8 cellular contexts compared by ENCODE assay signal in genomic region chr1:109438798-109439297, GRCh38. TPM values are rescaled to one million over a fixed set of nuclear protein-coding genes. Genes with fewer than 3 reads are reported as not detected.
DNase-seq lines count a peak whose midpoint lies in the region; ATAC-seq, FAIRE-seq and TF ChIP-seq lines count a peak whose summit lies in the region.

No MANE protein-coding gene starts in this region.

- TF ChIP-seq POLR2A in A549 (IDR thresholded peaks at IDR 0.05; ENCODE audit: low read length) = no peak
- TF ChIP-seq POLR2A in suprapubic skin (IDR thresholded peaks at IDR 0.05) = no peak

- H3K9me2 ChIP-seq in GM23338 (ENCODE audit: insufficient read depth) = peaks cover 4% of the 10 kb centered on the region; the same call in 1 of the 2 replicates

- H3K36me3 ChIP-seq in RWPE2 (ENCODE audit: low read depth) = no peaks in the 10 kb centered on the region
- no peaks in the 10 kb centered on the region for H3K36me3 ChIP-seq in GM23338 (ENCODE audit: insufficient read depth)
- H3K36me3 ChIP-seq in suprapubic skin = no peaks in the 10 kb centered on the region

- peak in 1 of 2 experiments; percentile 35; a peak in 1 of 6 replicates for ATAC-seq in A549
- peak; percentile 51; the same call in 1 of the 3 replicates for ATAC-seq in RWPE2 (ENCODE audit: low read depth)
- peak; percentile 56 for ATAC-seq in foreskin keratinocyte
- ATAC-seq in GM23338 = no peak
- no peak for ATAC-seq in omental fat pad (ENCODE audit: low FRiP score)
- no peak for ATAC-seq in HG03135 (IDR thresholded peaks at IDR 0.05; ENCODE audit: unreplicated experiment)

- no peak overlapping the region for H3K4me3 ChIP-seq in A549
- H3K4me3 ChIP-seq in RWPE2 (ENCODE audit: severe bottlenecking) = no peak overlapping the region
- H3K4me3 ChIP-seq in GM23338 = no peak overlapping the region
- no peak overlapping the region for H3K4me3 ChIP-seq in suprapubic skin

- H3K79me2 ChIP-seq in GM23338 (replicated peaks; ENCODE audit: insufficient read depth) = no peaks in the 10 kb centered on the region

- 56% methylated on average over 3 of the region's 3 CpGs for WGBS in A549 (ENCODE audit: missing lambda C conversion rate)
- WGBS in suprapubic skin = 73% methylated on average over 3 of the region's 3 CpGs

- TF ChIP-seq EP300 in A549 (IDR thresholded peaks at IDR 0.05) = no peak
- no peak for TF ChIP-seq EP300 in suprapubic skin (IDR thresholded peaks at IDR 0.05)

- H3K27ac Mint-ChIP-seq in GM23338 = no peak overlapping the region

- FAIRE-seq in A549 (lab: Jason Lieb, UNC) = no peak

- peaks cover 11% of the 10 kb centered on the region for H3K9me3 Mint-ChIP-seq in GM23338

- H3K9me3 ChIP-seq in A549 (no peaks in the 10 kb centered on the region), RWPE2 (ENCODE audit: severe bottlenecking) (no peaks in the 10 kb centered on the region), suprapubic skin (no peaks in the 10 kb centered on the region)

- no peaks in the 10 kb centered on the region for H3F3A ChIP-seq in GM23338 (replicated peaks; ENCODE audit: low read depth)

- H3K27me3 Mint-ChIP-seq in GM23338 (ENCODE audit: insufficient read depth, low read depth, poor library complexity) = no peaks in the 10 kb centered on the region

- no peak for TF ChIP-seq RAD21 in A549 (conservative IDR thresholded peaks at IDR 0.05 in 1 of 2, IDR thresholded peaks at IDR 0.05 in 1 of 2)

- no peak overlapping the region for H3K4me3 Mint-ChIP-seq in GM23338

- DNase-seq in A549 (ENCODE audit: low read depth in 1 of 2, low spot score in 1 of 2) (peak in 1 of 2 experiments; percentile 20), GM20000 (ENCODE audit: low spot score) (peak; percentile 19), RWPE2 (ENCODE audit: low spot score) (no peak), foreskin keratinocyte (peak in 1 of 2 donors; percentile 38), GM23338 (ENCODE audit: low spot score) (no peak), suprapubic skin (ENCODE audit: low spot score in 2 of 2) (no peak), omental fat pad (ENCODE audit: low spot score) (no peak)

- CTCF ChIA-PET in A549 (lab: Yijun Ruan, JAX) = interaction anchor here (1.8 kb wide), 1 partner anchor 94 kb away, joined by 4 read pairs; no protein-coding TSS in a partner anchor

- H3K27ac ChIP-seq in A549 (no peak overlapping the region), RWPE2 (ENCODE audit: poor library complexity, severe bottlenecking) (no peak overlapping the region), foreskin keratinocyte (no peak overlapping the region), GM23338 (ENCODE audit: low read depth) (no peak overlapping the region), suprapubic skin (no peak overlapping the region)

- H4K20me1 ChIP-seq in GM23338 (replicated peaks; ENCODE audit: insufficient read depth) = no peaks in the 10 kb centered on the region

- POLR2A ChIA-PET in A549 (lab: Yijun Ruan, JAX) = no interaction called here

- H3K27me3 ChIP-seq in RWPE2 (ENCODE audit: insufficient read depth, poor library complexity, severe bottlenecking) (no peaks in the 10 kb centered on the region), foreskin keratinocyte (peaks cover 37% of the 10 kb centered on the region), GM23338 (ENCODE audit: insufficient read depth) (no peaks in the 10 kb centered on the region), suprapubic skin (peaks cover 21% of the 10 kb centered on the region)

- no peak overlapping the region for H2AFZ ChIP-seq in GM23338

- TF ChIP-seq CTCF in A549 (IDR thresholded peaks at IDR 0.05) (no peak), GM20000 (IDR thresholded peaks at IDR 0.05; ENCODE audit: extremely low read depth, missing control alignments) (no peak), RWPE2 (IDR thresholded peaks at IDR 0.05; ENCODE audit: poor library complexity, severe bottlenecking) (no peak), foreskin keratinocyte (conservative IDR thresholded peaks at IDR 0.05) (no peak), GM23338 (conservative IDR thresholded peaks at IDR 0.05; ENCODE audit: low read depth in 2 of 2) (no peak), suprapubic skin (IDR thresholded peaks at IDR 0.05) (no peak), omental fat pad (IDR thresholded peaks at IDR 0.05) (no peak)

- no peaks in the 10 kb centered on the region for H3K4me1 ChIP-seq in A549
- no peaks in the 10 kb centered on the region for H3K4me1 ChIP-seq in RWPE2 (ENCODE audit: insufficient read depth, poor library complexity, severe bottlenecking)
- no peaks in the 10 kb centered on the region for H3K4me1 ChIP-seq in foreskin keratinocyte
- no peaks in the 10 kb centered on the region; the same call in 1 of the 2 replicates for H3K4me1 ChIP-seq in GM23338 (ENCODE audit: insufficient read depth)
- H3K4me1 ChIP-seq in suprapubic skin = no peaks in the 10 kb centered on the region

- H3K4me2 ChIP-seq in A549 = no peak overlapping the region
- no peak overlapping the region for H3K4me2 ChIP-seq in GM23338

- H3K36me3 Mint-ChIP-seq in GM23338 (ENCODE audit: low read depth) = peaks cover 5% of the 10 kb centered on the region; the same call in 1 of the 3 replicates

- no peaks in the 10 kb centered on the region for H3K4me1 Mint-ChIP-seq in GM23338

TF ChIP-seq in A549, 52 proteins besides CTCF, POLR2A, EP300 and RAD21:
- TF ChIP-seq CEBPB (IDR thresholded peaks at IDR 0.05) = no peak
- TF ChIP-seq FOSL2 (IDR thresholded peaks at IDR 0.05) = no peak
- peak; percentile 22 for TF ChIP-seq FOSL2 (CRISPR knock-in tag; IDR thresholded peaks at IDR 0.05)

TF ChIP-seq in GM23338, 12 proteins besides CTCF, POLR2A, EP300 and RAD21 (continues in another document):
- TF ChIP-seq JUNB (IDR thresholded peaks at IDR 0.05; ENCODE audit: unreplicated experiment) (no peak), EZH2 (IDR thresholded peaks at IDR 0.05; ENCODE audit: low read depth, unreplicated experiment) (no peak)

RNA-seq across cellular contexts. Expression of gene PSMA5, which starts 12.6 kb away (rescaled TPM):
- polyA plus RNA-seq in A549 (2011; rRNA removed) (140 and 147 TPM in 2 replicates), A549 (2017; fragmentation: RNase III; extraction: RNeasy Plus Mini Kit Qiagen cat#74134 plus additional on column Dnase treatment) (92.7 to 99.6 TPM (median 93.7 TPM) in 3 replicates), foreskin keratinocyte (130 and 138 TPM in 2 replicates), GM23338 (2016; fragmentation: Nextera tagmentation; extraction: Ambion mirVana) (107 and 126 TPM in 2 replicates)
- polyA plus RNA-seq in A549 (2012; cell fraction: cytosol; rRNA removed) = 103 and 116 TPM in 2 replicates
- 43.3 and 48.8 TPM in 2 replicates for polyA plus RNA-seq in A549 (2012; cell fraction: nucleus; rRNA removed)
- 39.2 and 44.6 TPM in 2 replicates for polyA minus RNA-seq in A549 (2011; rRNA and poly(A)+ RNA removed)
- total RNA-seq in foreskin keratinocyte (101 and 108 TPM in 2 replicates), suprapubic skin (10 to 100 TPM; 26.2 to 36.2 (median 31.5) TPM), omental fat pad (10 to 100 TPM; 21.0 to 36.9 (median 29.7) TPM)
- 94.2 and 104 TPM in 2 replicates for total RNA-seq in GM23338 (2014; rRNA removed; shearing (Covaris generic))

RNA-seq across cellular contexts. Expression of gene SYPL2, which starts 27.5 kb away (rescaled TPM):
- polyA plus RNA-seq in A549 (2011; rRNA removed) (0.04 and 0.08 TPM in 2 replicates), A549 (2017; fragmentation: RNase III; extraction: RNeasy Plus Mini Kit Qiagen cat#74134 plus additional on column Dnase treatment) (0.03 to 0.05 TPM (median 0.05 TPM) in 3 replicates), foreskin keratinocyte (not detected in 2 replicates), GM23338 (2016; fragmentation: Nextera tagmentation; extraction: Ambion mirVana) (0.40 and 0.56 TPM in 2 replicates)
- 0.01 and 0.04 TPM in 2 replicates for polyA plus RNA-seq in A549 (2012; cell fraction: cytosol; rRNA removed)
- 0.06 and 0.07 TPM in 2 replicates for polyA plus RNA-seq in A549 (2012; cell fraction: nucleus; rRNA removed)
- 0.08 TPM in 1 of 2 replicates, not detected in the other for polyA minus RNA-seq in A549 (2011; rRNA and poly(A)+ RNA removed)
- total RNA-seq in foreskin keratinocyte (not detected in 2 replicates), suprapubic skin (1 to 10 TPM in 1 of 4 donors, under 1 TPM in 2, not detected in 1; 0.23 to 2.1 (median 0.34) TPM), omental fat pad (1 to 10 TPM; 1.7 to 3.7 (median 2.2) TPM)
- total RNA-seq in GM23338 (2014; rRNA removed; shearing (Covaris generic)) = 0.49 and 1.6 TPM in 2 replicates

RNA-seq across cellular contexts. Expression of gene SORT1, which starts 41.1 kb away (rescaled TPM):
- polyA plus RNA-seq in A549 (2011; rRNA removed) (13.8 and 14.7 TPM in 2 replicates), A549 (2017; fragmentation: RNase III; extraction: RNeasy Plus Mini Kit Qiagen cat#74134 plus additional on column Dnase treatment) (5.0 to 6.7 TPM (median 6.0 TPM) in 3 replicates), foreskin keratinocyte (0.26 and 0.32 TPM in 2 replicates), GM23338 (2016; fragmentation: Nextera tagmentation; extraction: Ambion mirVana) (10.3 and 10.9 TPM in 2 replicates)
- 1.5 and 2.0 TPM in 2 replicates for polyA plus RNA-seq in A549 (2012; cell fraction: cytosol; rRNA removed)
- 2.3 and 3.7 TPM in 2 replicates for polyA plus RNA-seq in A549 (2012; cell fraction: nucleus; rRNA removed)
- polyA minus RNA-seq in A549 (2011; rRNA and poly(A)+ RNA removed) = 50.6 and 53.3 TPM in 2 replicates
- total RNA-seq in foreskin keratinocyte (0.61 and 0.88 TPM in 2 replicates), suprapubic skin (10 to 100 TPM; 27.8 to 52.7 (median 34.5) TPM), omental fat pad (10 to 100 TPM; 55.8 to 79.2 (median 68.3) TPM)
- total RNA-seq in GM23338 (2014; rRNA removed; shearing (Covaris generic)) = 51.7 and 55.4 TPM in 2 replicates

RNA-seq across cellular contexts. Expression of gene ATXN7L2, which starts 44.9 kb away (rescaled TPM):
- polyA plus RNA-seq in A549 (2011; rRNA removed) = 0.97 and 1.2 TPM in 2 replicates
- polyA plus RNA-seq in A549 (2012; cell fraction: cytosol; rRNA removed) = 2.6 and 3.3 TPM in 2 replicates
- 9.0 and 11.2 TPM in 2 replicates for polyA plus RNA-seq in A549 (2012; cell fraction: nucleus; rRNA removed)
- polyA plus RNA-seq in A549 (2017; fragmentation: RNase III; extraction: RNeasy Plus Mini Kit Qiagen cat#74134 plus additional on column Dnase treatment) = 2.0 to 2.2 TPM (median 2.1 TPM) in 3 replicates
- 1.4 TPM in 2 replicates for polyA minus RNA-seq in A549 (2011; rRNA and poly(A)+ RNA removed)
- total RNA-seq in foreskin keratinocyte = 3.4 and 4.6 TPM in 2 replicates
- 4.0 and 4.2 TPM in 2 replicates for polyA plus RNA-seq in foreskin keratinocyte
- 9.4 and 9.9 TPM in 2 replicates for total RNA-seq in GM23338 (2014; rRNA removed; shearing (Covaris generic))
- 8.0 and 9.4 TPM in 2 replicates for polyA plus RNA-seq in GM23338 (2016; fragmentation: Nextera tagmentation; extraction: Ambion mirVana)
- 1 to 10 TPM; 5.1 to 8.4 (median 7.2) TPM for total RNA-seq in suprapubic skin
- 1 to 10 TPM; 3.5 to 5.3 (median 4.7) TPM for total RNA-seq in omental fat pad

RNA-seq across cellular contexts. Expression of gene CYB561D1, which starts 55.0 kb away (rescaled TPM):
- polyA plus RNA-seq in A549 (2011; rRNA removed) (4.0 and 4.9 TPM in 2 replicates), A549 (2017; fragmentation: RNase III; extraction: RNeasy Plus Mini Kit Qiagen cat#74134 plus additional on column Dnase treatment) (4.4 to 5.2 TPM (median 4.9 TPM) in 3 replicates), foreskin keratinocyte (2.4 and 2.6 TPM in 2 replicates), GM23338 (2016; fragmentation: Nextera tagmentation; extraction: Ambion mirVana) (0.89 and 0.95 TPM in 2 replicates)
- polyA plus RNA-seq in A549 (2012; cell fraction: cytosol; rRNA removed) = 3.2 and 4.4 TPM in 2 replicates
- 4.5 and 6.2 TPM in 2 replicates for polyA plus RNA-seq in A549 (2012; cell fraction: nucleus; rRNA removed)
- polyA minus RNA-seq in A549 (2011; rRNA and poly(A)+ RNA removed) = 6.9 and 7.4 TPM in 2 replicates
- total RNA-seq in foreskin keratinocyte (5.2 and 6.5 TPM in 2 replicates), suprapubic skin (10 to 100 TPM; 12.3 to 27.4 (median 24.7) TPM), omental fat pad (10 to 100 TPM in 1 of 4 donors, 1 to 10 TPM in 3; 6.1 to 12.0 (median 8.4) TPM)
- 2.7 and 4.4 TPM in 2 replicates for total RNA-seq in GM23338 (2014; rRNA removed; shearing (Covaris generic))

Comparison
In these comparisons a context has a peak if more than half of its experiments do, and no peak if none do; other contexts are left out.
1. ATAC-seq: peak in RWPE2 (single experiment) and foreskin keratinocyte (single experiment); none in GM23338 (single experiment), omental fat pad (single experiment) and HG03135 (single experiment).
2. RNA of gene SORT1, which starts 41.1 kb away (total RNA-seq): 55.8 to 79.2 TPM in omental fat pad, 51.7 to 55.4 TPM in GM23338 and 27.8 to 52.7 TPM in suprapubic skin; 0.61 to 0.88 TPM in foreskin keratinocyte; every median in the first group is over 10 times any median in the second.